ENCODE assay signal across 1 cellular context in the genomic region with DNA sequence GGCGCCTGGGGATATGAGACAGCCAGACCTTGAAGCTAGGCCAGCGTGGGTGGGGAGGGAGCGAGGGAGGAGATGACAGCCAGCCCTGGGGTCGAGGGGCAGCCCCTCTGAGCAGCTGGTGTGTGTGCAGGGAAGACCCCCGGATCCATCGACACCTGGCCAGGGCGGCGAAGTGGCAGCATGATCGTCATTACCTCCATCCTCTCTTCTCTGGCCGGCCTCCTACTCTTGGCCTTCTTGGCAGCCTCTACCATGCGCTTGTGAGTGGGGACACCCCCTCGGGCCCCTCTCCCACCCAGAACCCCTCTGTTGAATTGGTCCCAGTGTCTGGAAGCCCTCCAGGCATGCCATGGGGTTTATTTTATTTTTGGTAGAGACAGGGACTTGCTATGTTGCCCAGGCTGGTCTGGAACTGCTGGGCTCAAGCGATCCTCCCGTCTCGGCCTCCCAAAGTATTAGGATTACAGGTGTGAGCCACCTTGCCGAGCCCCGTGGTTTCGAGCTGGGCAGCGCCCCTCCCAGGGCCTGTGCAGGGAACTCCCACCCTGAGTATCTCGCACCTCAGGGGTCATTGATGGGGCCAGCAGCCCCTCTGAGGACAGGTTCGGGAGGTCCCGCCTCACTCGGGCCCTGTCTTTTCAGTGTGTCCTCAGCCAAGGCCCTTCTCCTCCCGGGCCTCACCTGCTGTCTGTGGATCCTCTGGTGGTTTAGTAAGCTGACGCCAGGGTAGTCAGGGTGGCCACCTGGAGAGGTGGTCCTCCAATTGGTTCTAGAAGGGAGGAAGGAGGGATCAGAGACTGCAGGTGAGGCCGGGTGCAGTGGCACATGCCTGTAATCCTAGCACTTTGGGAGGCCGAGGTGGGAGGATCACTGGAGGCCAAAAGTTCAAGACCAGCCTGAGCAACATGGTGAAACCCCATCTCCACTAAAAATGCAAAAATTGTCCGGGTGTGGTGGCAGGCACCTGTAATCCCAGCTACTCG.
TF ChIP-seq lines count a peak whose summit lies in the region.

No MANE protein-coding gene starts in this region.

TF ChIP-seq in A549, 52 proteins besides CTCF, POLR2A, EP300 and RAD21:
- TF ChIP-seq RARB (CRISPR knock-in tag; IDR thresholded peaks at IDR 0.05) (no peak), SREBF2 (IDR thresholded peaks at IDR 0.05) (no peak), HOXA7 (CRISPR knock-in tag; IDR thresholded peaks at IDR 0.05) (no peak), HDAC2 (IDR thresholded peaks at IDR 0.05) (no peak), MYC (IDR thresholded peaks at IDR 0.05; ENCODE audit: borderline replicate concordance, low read length) (no peak), ZSCAN20 (CRISPR knock-in tag; IDR thresholded peaks at IDR 0.05) (no peak)
- TF ChIP-seq, protein P1, sequence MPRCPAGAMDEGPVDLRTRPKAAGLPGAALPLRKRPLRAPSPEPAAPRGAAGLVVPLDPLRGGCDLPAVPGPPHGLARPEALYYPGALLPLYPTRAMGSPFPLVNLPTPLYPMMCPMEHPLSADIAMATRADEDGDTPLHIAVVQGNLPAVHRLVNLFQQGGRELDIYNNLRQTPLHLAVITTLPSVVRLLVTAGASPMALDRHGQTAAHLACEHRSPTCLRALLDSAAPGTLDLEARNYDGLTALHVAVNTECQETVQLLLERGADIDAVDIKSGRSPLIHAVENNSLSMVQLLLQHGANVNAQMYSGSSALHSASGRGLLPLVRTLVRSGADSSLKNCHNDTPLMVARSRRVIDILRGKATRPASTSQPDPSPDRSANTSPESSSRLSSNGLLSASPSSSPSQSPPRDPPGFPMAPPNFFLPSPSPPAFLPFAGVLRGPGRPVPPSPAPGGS (IDR thresholded peaks at IDR 0.05), result no peak
TF ChIP-seq in A549: peak in this region for 0.
